In genomic region chrX:124348152-124348551, GRCh38 we compare ENCODE assay signal across 18 cellular contexts. TPM values are rescaled to one million over a fixed set of nuclear protein-coding genes. Genes with fewer than 3 reads are reported as not detected.
DNase-seq lines count a peak whose midpoint lies in the region; ATAC-seq, FAIRE-seq and TF ChIP-seq lines count a peak whose summit lies in the region.
"Had no signal": no experiment of that assay in that cellular context is flagged by ENCODE, and none has a peak within 500 bp of the region (broad histone marks: within the 10 kb centered on the region; RNA-seq: fewer than 3 reads in every experiment).

No MANE protein-coding gene starts in this region.

- H2AFZ ChIP-seq in H1 (ENCODE audit: low read length) = peak overlapping the region; percentile 62

- DNase-seq in activated T-cell treated with anti-CD3 and anti-CD28 coated beads, Interleukin-2, amount 50 U/mL, for 24 hours = no peak
- DNase-seq in activated T-cell treated with anti-CD3 and anti-CD28 coated beads, Interleukin-2, amount 50 U/mL, for 1 hour = no peak
- no peak for DNase-seq in T-helper 17 cell
- DNase-seq in H1 (ENCODE audit: low read depth in 1 of 2, low spot score in 2 of 2) = no peak
- no peak for DNase-seq in spleen
- DNase-seq in suprapubic skin (ENCODE audit: low spot score in 2 of 2) = no peak
- no peak for DNase-seq in GM12892 (ENCODE audit: insufficient read length)
- DNase-seq in NCI-H2196 (lab: John Stamatoyannopoulos, UW; ENCODE audit: unreplicated experiment) = no peak
- DNase-seq: activated CD8-positive, alpha-beta memory T cell treated with anti-CD3 and anti-CD28 coated beads, Interleukin-2, amount 50 U/mL, for 48 hours; anterior cingulate cortex; gastrocnemius medialis; IMR-90; left ventricle myocardium inferior; NCI-H1048; psoas muscle; stimulated activated CD4-positive, alpha-beta T cell treated with anti-CD3 and anti-CD28 coated beads, Interleukin-12 subunit alpha, Interleukin-12 subunit beta, amount 100 ng/mL, for 4 hours; stimulated activated naive CD4-positive, alpha-beta T cell treated with Interleukin-2 at 50 U/mL for 16 hours; uterus had no signal

- H3K18ac ChIP-seq in H1 (ENCODE audit: extremely low read depth, low read length) = no peak overlapping the region

- H4K20me1 ChIP-seq in H1 (replicated peaks in 1 of 2; ENCODE audit: control insufficient read depth in 1 of 2, insufficient read depth in 2 of 2, low read length in 2 of 2) = no peaks in the 10 kb centered on the region

- H3K4me2 ChIP-seq in H1 (ENCODE audit: insufficient read depth in 1 of 2, low read depth in 2 of 2, low read length in 2 of 2) = no peak overlapping the region

- no peak overlapping the region for H4K5ac ChIP-seq in H1 (ENCODE audit: insufficient read length, low read depth, low read length)

- H3K27ac ChIP-seq in H1 (ENCODE audit: low read depth, low read length) = no peak overlapping the region
- H3K27ac ChIP-seq in spleen = peak overlapping the region in 6 of 8 donors; percentile 14 to 87 (median 76)
- no peak overlapping the region for H3K27ac ChIP-seq in suprapubic skin
- H3K27ac ChIP-seq: gastrocnemius medialis, left ventricle myocardium inferior, psoas muscle, uterus had no signal

- H3K36me3 ChIP-seq in H1 (ENCODE audit: control insufficient read depth in 2 of 4, insufficient read depth in 4 of 4, low read length in 3 of 4) (no peaks in the 10 kb centered on the region), spleen (no peaks in the 10 kb centered on the region), suprapubic skin (no peaks in the 10 kb centered on the region)
- H3K36me3 ChIP-seq: gastrocnemius medialis, left ventricle myocardium inferior, uterus had no signal

- peak overlapping the region; percentile 90 for H3K4me3 Mint-ChIP-seq in activated T-cell treated with anti-CD3 and anti-CD28 coated beads, Interleukin-2, amount 50 U/mL, for 24 hours
- peak overlapping the region; percentile 92 for H3K4me3 Mint-ChIP-seq in T-helper 17 cell

- H3K9me3 ChIP-seq in T-helper 17 cell (ENCODE audit: control insufficient read depth, low read length, poor library complexity, severe bottlenecking) (no peaks in the 10 kb centered on the region), H1 (ENCODE audit: insufficient read depth in 2 of 2, low read depth in 1 of 2, low read length in 1 of 2) (no peaks in the 10 kb centered on the region), spleen (no peaks in the 10 kb centered on the region), suprapubic skin (no peaks in the 10 kb centered on the region)
- H3K9me3 ChIP-seq: gastrocnemius medialis, left ventricle myocardium inferior, psoas muscle, uterus had no signal

- intact Hi-C loops in spleen (cut with DNase I; ENCODE audit: low total_unique reads) = no loop called here

- H4K8ac ChIP-seq in H1 (ENCODE audit: extremely low read depth, insufficient read depth, low read length) = no peak overlapping the region

- peak overlapping the region; percentile 98 for H3K27ac Mint-ChIP-seq in activated T-cell treated with anti-CD3 and anti-CD28 coated beads, Interleukin-2, amount 50 U/mL, for 24 hours
- peak overlapping the region; percentile 87 for H3K27ac Mint-ChIP-seq in T-helper 17 cell

- no peak overlapping the region for H3K56ac ChIP-seq in H1 (replicated peaks; ENCODE audit: insufficient read length, low read depth, low read length)

- H3K36me3 Mint-ChIP-seq in activated T-cell treated with anti-CD3 and anti-CD28 coated beads, Interleukin-2, amount 50 U/mL, for 24 hours (ENCODE audit: low read depth) = peaks cover 16% of the 10 kb centered on the region
- H3K36me3 Mint-ChIP-seq in T-helper 17 cell (ENCODE audit: low read depth) = no peaks in the 10 kb centered on the region

- no peak overlapping the region for H2BK120ac ChIP-seq in H1 (replicated peaks; ENCODE audit: low read depth, low read length)

- no peak overlapping the region for H2BK5ac ChIP-seq in H1 (ENCODE audit: low read depth, low read length)

- H3K27me3 ChIP-seq in H1 (replicated peaks in 1 of 4; ENCODE audit: control insufficient read depth in 3 of 4, extremely low read depth in 1 of 4, insufficient read depth in 3 of 4, low read length in 3 of 4) (no peaks in the 10 kb centered on the region), spleen (replicated peaks in 1 of 7) (no peaks in the 10 kb centered on the region), suprapubic skin (no peaks in the 10 kb centered on the region)
- H3K27me3 ChIP-seq: gastrocnemius medialis, uterus had no signal

- POLR2A ChIA-PET in H1 (lab: Charles Lee; ENCODE audit: partially characterized antibody) = no interaction called here

- peaks cover 3% of the 10 kb centered on the region for H3K27me3 Mint-ChIP-seq in activated T-cell treated with anti-CD3 and anti-CD28 coated beads, Interleukin-2, amount 50 U/mL, for 24 hours
- H3K27me3 Mint-ChIP-seq in T-helper 17 cell = no peaks in the 10 kb centered on the region

- H3K4me3 ChIP-seq in H1 (ENCODE audit: extremely low read depth in 1 of 4, insufficient read depth in 2 of 4, low read depth in 3 of 4, low read length in 4 of 4) (no peak overlapping the region), spleen (peak overlapping the region in 6 of 8 donors; percentile 1 to 65 (median 16)), suprapubic skin (no peak overlapping the region)
- H3K4me3 ChIP-seq: gastrocnemius medialis, left ventricle myocardium inferior, psoas muscle, uterus had no signal

- H3K14ac ChIP-seq in H1 (ENCODE audit: insufficient read length) = no peak overlapping the region

- H3K23me2 ChIP-seq in H1 (ENCODE audit: low read depth, low read length) = no peaks in the 10 kb centered on the region

- no peak for TF ChIP-seq POLR2A in H1 (IDR thresholded peaks at IDR 0.05; ENCODE audit: control extremely low read depth in 1 of 2, low read depth in 2 of 2, low read length in 2 of 2)
- no peak for TF ChIP-seq POLR2A in spleen (IDR thresholded peaks at IDR 0.05)
- TF ChIP-seq POLR2A in suprapubic skin (IDR thresholded peaks at IDR 0.05) = no peak
- TF ChIP-seq POLR2A in GM12892 (IDR thresholded peaks at IDR 0.05; ENCODE audit: low read depth, low read length) = no peak

- no peak for ATAC-seq in T-helper 17 cell
- ATAC-seq: gastrocnemius medialis, psoas muscle had no signal

- H3K79me1 ChIP-seq in H1 (ENCODE audit: low read depth, low read length) = no peaks in the 10 kb centered on the region

- H2BK12ac ChIP-seq in H1 (ENCODE audit: low read depth, low read length) = no peak overlapping the region

- H4K91ac ChIP-seq in H1 (replicated peaks; ENCODE audit: insufficient read length, low read length) = no peak overlapping the region

- no peak overlapping the region for H2BK15ac ChIP-seq in H1 (ENCODE audit: low read length)

- no peak overlapping the region for H2BK20ac ChIP-seq in H1 (ENCODE audit: low read length)

- 73% methylated on average over 6 of the region's 6 CpGs; no CpG with 5 or more reads in 1 of the 2 experiments for WGBS in H1 (ENCODE audit: extremely low coverage in 1 of 2, insufficient coverage in 1 of 2, insufficient read length in 1 of 2, insufficient replicate concordance in 2 of 2, low coverage in 1 of 2, low lambda C conversion rate in 2 of 2, missing lambda C conversion rate in 1 of 2), 2 experiments
- WGBS in spleen, 5 donors = 59 to 77% (median 59%) methylated on average over 6 of the region's 6 CpGs
- 50% methylated on average over 6 of the region's 6 CpGs for WGBS in suprapubic skin

- CTCF ChIA-PET in H1 (lab: Charles Lee; ENCODE audit: partially characterized antibody) = no interaction called here

- no peak overlapping the region for H2AK5ac ChIP-seq in H1 (ENCODE audit: low read depth, low read length)

- no peak for TF ChIP-seq RAD21 in H1 (IDR thresholded peaks at IDR 0.05 in 1 of 2, conservative IDR thresholded peaks at IDR 0.05 in 1 of 2; ENCODE audit: low read depth in 2 of 2, low read length in 2 of 2)

- H3K4me1 Mint-ChIP-seq in activated T-cell treated with anti-CD3 and anti-CD28 coated beads, Interleukin-2, amount 50 U/mL, for 24 hours (ENCODE audit: low read depth) = peaks cover 47% of the 10 kb centered on the region
- peaks cover 23% of the 10 kb centered on the region for H3K4me1 Mint-ChIP-seq in T-helper 17 cell

- TF ChIP-seq CTCF in H1 (IDR thresholded peaks at IDR 0.05; ENCODE audit: control extremely low read depth in 1 of 3, insufficient read depth in 1 of 3, low read depth in 1 of 3, low read length in 3 of 3) (no peak), spleen (IDR thresholded peaks at IDR 0.05 in 8 of 11, conservative IDR thresholded peaks at IDR 0.05 in 3 of 11) (no peak), suprapubic skin (IDR thresholded peaks at IDR 0.05) (no peak)

- no peak overlapping the region for H3K4ac ChIP-seq in H1 (replicated peaks; ENCODE audit: insufficient read length, low read depth, low read length)

- H3K4me1 ChIP-seq in H1 (replicated peaks in 1 of 4; ENCODE audit: control insufficient read depth in 3 of 4, insufficient read depth in 4 of 4, low read length in 3 of 4) (no peaks in the 10 kb centered on the region), spleen (no peaks in the 10 kb centered on the region), suprapubic skin (no peaks in the 10 kb centered on the region)
- H3K4me1 ChIP-seq: gastrocnemius medialis, left ventricle myocardium inferior, psoas muscle, uterus had no signal

- H3K23ac ChIP-seq in H1 (ENCODE audit: insufficient read length) = no peak overlapping the region

- no peak overlapping the region for H3K9ac ChIP-seq in H1 (replicated peaks in 1 of 4; ENCODE audit: extremely low read depth in 1 of 4, low read depth in 3 of 4, low read length in 3 of 4)

- TF ChIP-seq EP300 in H1 (IDR thresholded peaks at IDR 0.05; ENCODE audit: borderline replicate concordance in 1 of 2, low read depth in 2 of 2, low read length in 2 of 2) (no peak), suprapubic skin (IDR thresholded peaks at IDR 0.05) (no peak)

- H3K9me3 Mint-ChIP-seq in activated T-cell treated with anti-CD3 and anti-CD28 coated beads, Interleukin-2, amount 50 U/mL, for 24 hours = no peaks in the 10 kb centered on the region

- no peaks in the 10 kb centered on the region for H3K79me2 ChIP-seq in H1 (ENCODE audit: control insufficient read depth in 1 of 2, insufficient read depth in 2 of 2, low read length in 2 of 2)

- FAIRE-seq in H1 (lab: Jason Lieb, UNC) (no peak), GM12892 (lab: Jason Lieb, UNC) (no peak)

RNA-seq across cellular contexts. Expression of gene SH2D1A, which starts 1.8 kb away (rescaled TPM):
- total RNA-seq in T-helper 17 cell (10 to 100 TPM; 25.8 to 29.1 TPM), spleen (10 to 100 TPM; 10.2 to 19.5 (median 12.9) TPM), suprapubic skin (under 1 TPM in 1 of 4 donors, not detected in 3; 0.89 TPM)
- total RNA-seq in H1 (2021; fragmentation: NEBNext Ultra II Directional; extraction: Animal tissue kit (Norgen Biotek cat#: 25700)) = not detected in 2 replicates
- polyA plus RNA-seq in H1 (2011; rRNA removed) (not detected in 2 replicates), spleen (1 to 10 TPM; 3.8 to 7.2 (median 5.2) TPM)
- polyA plus RNA-seq in H1 (2011; cell fraction: cytosol; rRNA removed) = not detected
- 0.06 TPM for polyA plus RNA-seq in H1 (2011; cell fraction: nucleus; rRNA removed)
- 0.08 TPM in 1 of 4 replicates, not detected in the others for polyA plus RNA-seq in H1 (2012, experiment 1 of 2)
- polyA plus RNA-seq in H1 (2012, experiment 2 of 2) = not detected
- polyA plus RNA-seq in H1 (2013, experiment 1 of 2) = 0.04 TPM
- polyA plus RNA-seq in H1 (2013, experiment 2 of 2) = 0.06 TPM
- polyA minus RNA-seq in H1 (2011; rRNA and poly(A)+ RNA removed) = not detected in 2 replicates
- not detected for polyA minus RNA-seq in H1 (2011; cell fraction: cytosol; rRNA and poly(A)+ RNA removed)
- polyA minus RNA-seq in H1 (2011; cell fraction: nucleus; rRNA and poly(A)+ RNA removed) = not detected
- polyA plus RNA-seq in GM12892 (2012; ENCODE audit: missing spikeins) = 0.49 TPM
- total RNA-seq: gastrocnemius medialis, IMR-90 had no signal
- polyA plus RNA-seq: IMR-90 had no signal

RNA-seq across cellular contexts. Expression of gene TEX13D, which starts 15.7 kb away (rescaled TPM):
- total RNA-seq in T-helper 17 cell = not detected
- total RNA-seq in H1 (2021; fragmentation: NEBNext Ultra II Directional; extraction: Animal tissue kit (Norgen Biotek cat#: 25700)) = 0.07 TPM in 1 of 2 replicates, not detected in the other
- 0.03 TPM in 2 replicates for polyA plus RNA-seq in H1 (2011; rRNA removed)
- polyA plus RNA-seq in H1 (2011; cell fraction: cytosol; rRNA removed) = 0.03 TPM
- 0.04 TPM for polyA plus RNA-seq in H1 (2011; cell fraction: nucleus; rRNA removed)
- not detected in 4 replicates for polyA plus RNA-seq in H1 (2012, experiment 1 of 2)
- polyA plus RNA-seq in H1 (2012, experiment 2 of 2) = not detected
- polyA plus RNA-seq in H1 (2013, experiment 1 of 2) = 0.04 TPM
- 0.02 TPM for polyA plus RNA-seq in H1 (2013, experiment 2 of 2)
- polyA minus RNA-seq in H1 (2011; rRNA and poly(A)+ RNA removed) = not detected in 2 replicates
- polyA minus RNA-seq in H1 (2011; cell fraction: cytosol; rRNA and poly(A)+ RNA removed) = not detected
- not detected for polyA minus RNA-seq in H1 (2011; cell fraction: nucleus; rRNA and poly(A)+ RNA removed)
- not detected for total RNA-seq in spleen
- polyA plus RNA-seq in spleen = under 1 TPM in 2 of 3 donors, not detected in 1; 0.03 to 0.07 TPM
- total RNA-seq in suprapubic skin = not detected
- polyA plus RNA-seq in GM12892 (2012; ENCODE audit: missing spikeins) = 0.42 TPM
- total RNA-seq: gastrocnemius medialis, IMR-90, left ventricle myocardium inferior, psoas muscle, uterus had no signal
- polyA plus RNA-seq: IMR-90 had no signal

Comparison
In these comparisons a context has a peak if more than half of its experiments do, and no peak if none do; other contexts are left out.
1. H3K27ac ChIP-seq: peak in spleen (6 of 8); none in H1 (single experiment) and suprapubic skin (single experiment).
2. H3K4me3 ChIP-seq: peak in spleen (6 of 8); none in H1 (0 of 4) and suprapubic skin (single experiment).
3. RNA of gene SH2D1A, which starts 1.8 kb away (total RNA-seq): 25.8 to 29.1 TPM in T-helper 17 cell and 10.2 to 19.5 TPM in spleen; not detected in H1 and 0.89 TPM in suprapubic skin; every median in the first group is over 4 times any median in the second.